In genomic region chr2:73114273-73114867, GRCh38 we compare ENCODE assay signal across 13 cellular contexts. TPM values are rescaled to one million over a fixed set of nuclear protein-coding genes. Genes with fewer than 3 reads are reported as not detected.
A peak's percentile ranks its signal among the peaks of the same experiment; 100 is the strongest.
DNase-seq lines count a peak whose midpoint lies in the region; ATAC-seq, FAIRE-seq and TF ChIP-seq lines count a peak whose summit lies in the region.
"Had no signal": no experiment of that assay in that cellular context is flagged by ENCODE, and none has a peak within 500 bp of the region (broad histone marks: within the 10 kb centered on the region; RNA-seq: fewer than 3 reads in every experiment).

No MANE protein-coding gene starts in this region.

- H3K9me3 ChIP-seq in A549, result no peaks in the 10 kb centered on the region
- H3K9me3 ChIP-seq: lower lobe of right lung, right lobe of liver, SK-N-SH had no signal

- peak overlapping the region; percentile 88; the same call in 2 of the 3 replicates for H3K4me2 ChIP-seq in A549

- TF ChIP-seq EP300 in A549 (IDR thresholded peaks at IDR 0.05), result no peak

- peaks cover 20% of the 10 kb centered on the region for H3K4me1 ChIP-seq in A549

- DNase-seq in A549 (ENCODE audit: low read depth in 1 of 2, low spot score in 1 of 2) (no peak), Calu3 (no peak), T1000 (lab: John Stamatoyannopoulos, UW) (peak; percentile 22), foreskin fibroblast (peak; percentile 37 to 63), urothelium cell line (ENCODE audit: low spot score) (no peak), islet precursor cell (no peak)
- DNase-seq: COR-L47, cortex of kidney, lower lobe of right lung, SK-N-SH had no signal

- H3K4me3 ChIP-seq in A549, result no peak overlapping the region
- H3K4me3 ChIP-seq in foreskin fibroblast (ENCODE audit: low read depth in 1 of 2, low read length in 2 of 2), result no peak overlapping the region

- POLR2A ChIA-PET in A549 (lab: Yijun Ruan, JAX), result no interaction called here

- H3K27ac ChIP-seq in A549, result peak overlapping the region in 1 of 2 experiments; percentile 92; a peak in 2 of 6 replicates
- H3K27ac ChIP-seq: right lobe of liver had no signal

- ATAC-seq in A549 (no peak), HG03432 (IDR thresholded peaks at IDR 0.05; ENCODE audit: unreplicated experiment) (no peak), HG02763 (IDR thresholded peaks at IDR 0.05; ENCODE audit: unreplicated experiment) (no peak)
- ATAC-seq: lower lobe of right lung, right lobe of liver had no signal

- H3K4me1 Mint-ChIP-seq in Calu3 (ENCODE audit: low read depth, unreplicated experiment), result peaks cover 16% of the 10 kb centered on the region

- TF ChIP-seq CTCF in A549 (IDR thresholded peaks at IDR 0.05) (no peak), Calu3 (IDR thresholded peaks at IDR 0.05; ENCODE audit: unreplicated experiment) (no peak), foreskin fibroblast (IDR thresholded peaks at IDR 0.05; ENCODE audit: low read depth, low read length) (no peak)

- no peaks in the 10 kb centered on the region for H3K9me3 Mint-ChIP-seq in Calu3 (ENCODE audit: low read depth, unreplicated experiment)

- H3K36me3 Mint-ChIP-seq in Calu3 (ENCODE audit: insufficient read depth, unreplicated experiment), result peaks cover 24% of the 10 kb centered on the region

- CTCF ChIA-PET in A549 (lab: Yijun Ruan, JAX), result interaction anchor here (0.8 to 11.2 kb wide), 7 partner anchors 25 to 63 kb away, joined by 3 to 114 read pairs (median 7); no protein-coding TSS in a partner anchor
- CTCF ChIA-PET in Calu3 (lab: Charles Lee), result no interaction called here

- H3K27ac Mint-ChIP-seq in Calu3 (ENCODE audit: unreplicated experiment), result no peak overlapping the region

- BruUV-seq in Calu3 (replicated peaks; lab: Mats Ljungman, UMichigan), result no TSS peak

- H3K27me3 Mint-ChIP-seq in Calu3 (ENCODE audit: unreplicated experiment), result no peaks in the 10 kb centered on the region

- TF ChIP-seq RAD21 in A549 (conservative IDR thresholded peaks at IDR 0.05 in 1 of 2, IDR thresholded peaks at IDR 0.05 in 1 of 2), result no peak

- H3K4me3 Mint-ChIP-seq in Calu3 (ENCODE audit: low read depth, unreplicated experiment), result peak overlapping the region; percentile 95

- intact Hi-C loops in Calu3 (cut with micrococcal nuclease; ENCODE audit: unreplicated experiment), result no loop called here

- no peak for FAIRE-seq in A549 (lab: Jason Lieb, UNC)
- FAIRE-seq in urothelium cell line (lab: Jason Lieb, UNC), result no peak

- WGBS in A549 (ENCODE audit: missing lambda C conversion rate), result 92% methylated on average over 4 of the region's 4 CpGs

- no peak for TF ChIP-seq POLR2A in A549 (IDR thresholded peaks at IDR 0.05; ENCODE audit: low read length)

TF ChIP-seq in A549, 52 proteins besides CTCF, POLR2A, EP300 and RAD21:
- TF ChIP-seq MAFK (IDR thresholded peaks at IDR 0.05; ENCODE audit: partially characterized antibody) (no peak), FOSL2 (IDR thresholded peaks at IDR 0.05) (no peak), FOSL2 (CRISPR knock-in tag; IDR thresholded peaks at IDR 0.05) (peak; percentile 34; the same call in 1 of the 2 replicates)

RNA-seq across cellular contexts. Expression of gene RAB11FIP5, which starts 1.6 kb away (rescaled TPM):
- polyA plus RNA-seq in A549 (2011; rRNA removed) (21.6 and 30.8 TPM in 2 replicates), A549 (2017; fragmentation: RNase III; extraction: RNeasy Plus Mini Kit Qiagen cat#74134 plus additional on column Dnase treatment) (18.7 to 21.8 TPM (median 21.7 TPM) in 3 replicates)
- polyA plus RNA-seq in A549 (2012; cell fraction: cytosol; rRNA removed), result 13.5 and 17.0 TPM in 2 replicates
- polyA plus RNA-seq in A549 (2012; cell fraction: nucleus; rRNA removed), result 16.9 and 20.7 TPM in 2 replicates
- polyA minus RNA-seq in A549 (2011; rRNA and poly(A)+ RNA removed), result 34.2 and 38.7 TPM in 2 replicates
- total RNA-seq in Calu3 (2022), result 20.2 and 27.1 TPM in 2 replicates

RNA-seq across cellular contexts. Expression of gene SFXN5, which starts 42.9 kb away (rescaled TPM):
- polyA plus RNA-seq in A549 (2011; rRNA removed), result 16.7 and 22.0 TPM in 2 replicates
- polyA plus RNA-seq in A549 (2012; cell fraction: cytosol; rRNA removed), result 19.8 and 21.7 TPM in 2 replicates
- polyA plus RNA-seq in A549 (2012; cell fraction: nucleus; rRNA removed), result 60.1 and 76.2 TPM in 2 replicates
- polyA plus RNA-seq in A549 (2017; fragmentation: RNase III; extraction: RNeasy Plus Mini Kit Qiagen cat#74134 plus additional on column Dnase treatment), result 18.2 to 20.4 TPM (median 19.6 TPM) in 3 replicates
- 32.2 and 41.1 TPM in 2 replicates for polyA minus RNA-seq in A549 (2011; rRNA and poly(A)+ RNA removed)
- 11.3 and 16.4 TPM in 2 replicates for total RNA-seq in Calu3 (2022)

Comparison
In these comparisons a context has a peak if more than half of its experiments do, and no peak if none do; other contexts are left out.
1. DNase-seq: peak in T1000 (single experiment) and foreskin fibroblast (2 of 2); none in A549 (0 of 2), Calu3 (single experiment), urothelium cell line (single experiment) and islet precursor cell (single experiment).